ENCODE assay signal across 23 cellular contexts in the genomic region with DNA sequence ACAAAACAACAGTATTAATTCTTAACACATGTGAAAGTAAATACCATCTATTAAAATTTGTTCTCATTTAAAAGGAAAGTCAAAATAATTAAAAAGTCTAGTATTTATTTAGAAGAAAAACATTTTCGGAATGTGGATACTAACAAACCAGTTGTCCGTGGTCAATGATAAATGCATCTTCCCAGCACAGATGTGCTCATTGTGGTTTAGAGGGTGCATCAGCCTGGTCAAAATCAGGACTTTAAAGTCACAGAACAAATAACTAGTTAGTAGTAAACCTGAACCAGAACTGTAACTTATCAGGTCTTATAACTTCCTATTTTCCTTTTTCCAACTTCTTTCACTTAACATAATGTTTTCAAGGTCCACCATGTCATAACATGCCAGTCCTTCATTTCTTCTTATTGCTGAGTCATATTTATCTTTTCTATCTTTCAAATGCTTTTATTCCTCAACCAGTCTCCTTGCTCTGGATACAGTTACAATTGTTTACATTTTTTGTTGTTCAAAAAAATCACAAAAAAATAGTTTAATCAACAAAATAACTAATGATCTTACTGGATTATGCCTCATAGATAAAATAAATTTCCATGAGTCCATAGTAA. TPM values are rescaled to one million over a fixed set of nuclear protein-coding genes. Genes with fewer than 3 reads are reported as not detected.
DNase-seq lines count a peak whose midpoint lies in the region; ATAC-seq and TF ChIP-seq lines count a peak whose summit lies in the region.
"Had no signal": no experiment of that assay in that cellular context is flagged by ENCODE, and none has a peak within 500 bp of the region (broad histone marks: within the 10 kb centered on the region; RNA-seq: fewer than 3 reads in every experiment).

No MANE protein-coding gene starts in this region.

- H3K27me3 Mint-ChIP-seq in HFFc6 (ENCODE audit: insufficient read depth) = no peaks in the 10 kb centered on the region
- no peaks in the 10 kb centered on the region for H3K27me3 Mint-ChIP-seq in activated CD4-positive, alpha-beta T cell treated with anti-CD3 and anti-CD28 coated beads, Interleukin-2, amount 10 ng/mL, durations not matched to agents 7 days and 5 days
- H3K27me3 Mint-ChIP-seq: activated T-cell treated with anti-CD3 and anti-CD28 coated beads, Interleukin-2, amount 50 U/mL, for 24 hours had no signal

- TF ChIP-seq POLR2A in lower leg skin (IDR thresholded peaks at IDR 0.05) = no peak

- H3K4me1 Mint-ChIP-seq in HFFc6 (ENCODE audit: low read depth) = peaks cover 31% of the 10 kb centered on the region
- no peaks in the 10 kb centered on the region for H3K4me1 Mint-ChIP-seq in activated CD4-positive, alpha-beta T cell treated with anti-CD3 and anti-CD28 coated beads, Interleukin-2, amount 10 ng/mL, durations not matched to agents 7 days and 5 days

- peak overlapping the region; percentile 34 for H3K27ac Mint-ChIP-seq in HFFc6
- no peak overlapping the region for H3K27ac Mint-ChIP-seq in activated CD4-positive, alpha-beta T cell treated with anti-CD3 and anti-CD28 coated beads, Interleukin-2, amount 10 ng/mL, durations not matched to agents 7 days and 5 days
- H3K27ac Mint-ChIP-seq: activated T-cell treated with anti-CD3 and anti-CD28 coated beads, Interleukin-2, amount 50 U/mL, for 24 hours had no signal

- POLR2A ChIA-PET in BJ (lab: Charles Lee) = no interaction called here
- POLR2A ChIA-PET in activated CD4-positive, alpha-beta T cell treated with anti-CD3 and anti-CD28 coated beads, Interleukin-2, amount 10 ng/mL, durations not matched to agents 7 days and 5 days (lab: Charles Lee) = no interaction called here

- peaks cover 20% of the 10 kb centered on the region for H3K36me3 Mint-ChIP-seq in HFFc6 (ENCODE audit: low read depth)
- H3K36me3 Mint-ChIP-seq in activated CD4-positive, alpha-beta T cell treated with anti-CD3 and anti-CD28 coated beads, Interleukin-2, amount 10 ng/mL, durations not matched to agents 7 days and 5 days (ENCODE audit: low read depth) = peaks cover 12% of the 10 kb centered on the region

- peak; percentile 39 for DNase-seq in BJ (ENCODE audit: low read depth)
- no peak for DNase-seq in HFFc6
- DNase-seq in astrocyte of the spinal cord (ENCODE audit: low read depth, low spot score) = peak; percentile 4
- peak; percentile 79 for DNase-seq in myocyte (ENCODE audit: low read depth)
- DNase-seq in lower leg skin (ENCODE audit: low spot score in 2 of 2) = no peak
- DNase-seq in activated CD4-positive, alpha-beta T cell treated with anti-CD3 and anti-CD28 coated beads, Interleukin-2, amount 10 ng/mL, durations not matched to agents 7 days and 5 days = no peak
- DNase-seq: activated CD8-positive, alpha-beta T cell treated with anti-CD3 and anti-CD28 coated beads, Interleukin-2, amount 10 ng/mL, durations not matched to agents 7 days and 5 days; activated T-cell treated with anti-CD3 and anti-CD28 coated beads, Interleukin-2, amount 50 U/mL, for 24 hours; effector CD8-positive, alpha-beta T cell; KBM-7; NCI-H1694; NCI-H2171 treated with DMSO at 0.1 percent for 48 hours; NCI-H526; nucleus accumbens; stimulated activated CD4-positive, alpha-beta T cell treated with anti-CD3 and anti-CD28 coated beads, Interleukin-2, amount 100 ng/mL, for 48 hours; stimulated activated naive CD4-positive, alpha-beta T cell; T1000; thyroid gland had no signal

- no peak overlapping the region for H3K4me3 ChIP-seq in BJ (ENCODE audit: low read depth, low read length)
- H3K4me3 ChIP-seq in astrocyte of the spinal cord (ENCODE audit: low read depth, low read length) = no peak overlapping the region
- H3K4me3 ChIP-seq in lower leg skin (ENCODE audit: low read depth, poor library complexity, severe bottlenecking) = no peak overlapping the region
- H3K4me3 ChIP-seq: BLaER1, thyroid gland had no signal

- no peak overlapping the region; the same call in 1 of the 2 replicates for H3K4me3 Mint-ChIP-seq in HFFc6
- no peak overlapping the region for H3K4me3 Mint-ChIP-seq in activated CD4-positive, alpha-beta T cell treated with anti-CD3 and anti-CD28 coated beads, Interleukin-2, amount 10 ng/mL, durations not matched to agents 7 days and 5 days
- H3K4me3 Mint-ChIP-seq: activated CD8-positive, alpha-beta T cell treated with anti-CD3 and anti-CD28 coated beads, Interleukin-2, amount 10 ng/mL, durations not matched to agents 7 days and 5 days; activated T-cell treated with anti-CD3 and anti-CD28 coated beads, Interleukin-2, amount 50 U/mL, for 24 hours had no signal

- WGBS in lower leg skin, 2 donors = 89 to 92% methylated on average over 2 of the region's 2 CpGs

- H3K36me3 ChIP-seq in BJ (ENCODE audit: control insufficient read depth, insufficient read depth, low read length) = peaks cover 9% of the 10 kb centered on the region

- CTCF ChIA-PET in BJ (lab: Yijun Ruan, JAX) = interaction anchor here (0.6 kb wide), 1 partner anchor 1310 kb away, joined by 3 read pairs; no protein-coding TSS in a partner anchor
- CTCF ChIA-PET in activated CD4-positive, alpha-beta T cell treated with anti-CD3 and anti-CD28 coated beads, Interleukin-2, amount 10 ng/mL, durations not matched to agents 7 days and 5 days (lab: Charles Lee) = interaction anchor here (1.1 kb wide), 1 partner anchor 9 kb away, joined by 3 read pairs; no protein-coding TSS in a partner anchor

- no peak for ATAC-seq in GM18907 (IDR thresholded peaks at IDR 0.05; ENCODE audit: unreplicated experiment)
- ATAC-seq: activated CD4-positive, CD25-positive, alpha-beta regulatory T cell treated with anti-CD3 and anti-CD28 coated beads, Interleukin-2, amount 50 U/mL, for 24 hours; activated CD8-positive, alpha-beta T cell treated with anti-CD3 and anti-CD28 coated beads, Interleukin-2, amount 10 ng/mL, durations not matched to agents 7 days and 5 days; activated naive CD4-positive, alpha-beta T cell treated with anti-CD3 and anti-CD28 coated beads, Interleukin-2, amount 50 U/mL, for 72 hours; HCT116 had no signal

- H3K9me3 Mint-ChIP-seq in HFFc6 = no peaks in the 10 kb centered on the region
- H3K9me3 Mint-ChIP-seq in activated CD4-positive, alpha-beta T cell treated with anti-CD3 and anti-CD28 coated beads, Interleukin-2, amount 10 ng/mL, durations not matched to agents 7 days and 5 days = no peaks in the 10 kb centered on the region
- H3K9me3 Mint-ChIP-seq: activated naive CD4-positive, alpha-beta T cell treated with anti-CD3 and anti-CD28 coated beads, Interleukin-2, amount 50 U/mL, for 72 hours; activated T-cell treated with anti-CD3 and anti-CD28 coated beads, Interleukin-2, amount 50 U/mL, for 24 hours had no signal

- in situ Hi-C loops in astrocyte of the spinal cord (cut with HindIII; ENCODE audit: low sequenced_read_pairs) = no loop called here

- TF ChIP-seq CTCF in BJ (IDR thresholded peaks at IDR 0.05; ENCODE audit: insufficient read depth, low read depth, low read length) (no peak), HFFc6 (IDR thresholded peaks at IDR 0.05) (no peak), astrocyte of the spinal cord (IDR thresholded peaks at IDR 0.05; ENCODE audit: low read depth, low read length) (no peak), lower leg skin (IDR thresholded peaks at IDR 0.05) (no peak)

- intact Hi-C loops in lower leg skin (cut with DNase I; ENCODE audit: low total_unique reads) = no loop called here

- H3K27me3 ChIP-seq in BJ (ENCODE audit: control insufficient read depth, insufficient read depth, low read length) = no peaks in the 10 kb centered on the region
- H3K27me3 ChIP-seq: BLaER1, thyroid gland had no signal

RNA-seq across cellular contexts. Expression of a gene that starts 55.8 kb away (rescaled TPM):
- 196 and 242 TPM in 2 replicates for polyA plus RNA-seq in BJ (2011; rRNA removed)
- 65.9 and 131 TPM in 2 replicates for polyA minus RNA-seq in BJ (2011; rRNA and poly(A)+ RNA removed)
- 10 to 100 TPM; 81.3 to 97.1 (median 88.1) TPM for total RNA-seq in HFFc6 (2021; fragmentation: NEBNext Ultra II Directional; extraction: Animal tissue kit (Norgen Biotek cat#: 25700))
- total RNA-seq in myocyte = 15.9 and 34.0 TPM in 2 replicates
- polyA plus RNA-seq in myocyte (2012) = 33.0 TPM
- 100 to 1,000 TPM; 120 to 271 (median 209) TPM for total RNA-seq in lower leg skin
- total RNA-seq in activated CD4-positive, alpha-beta T cell treated with anti-CD3 and anti-CD28 coated beads, Interleukin-2, amount 10 ng/mL, durations not matched to agents 7 days and 5 days = 100 to 1,000 TPM; 126 to 134 TPM

Comparison
In these comparisons a context has a peak if more than half of its experiments do, and no peak if none do; other contexts are left out.
1. DNase-seq: peak in BJ (single experiment), astrocyte of the spinal cord (single experiment) and myocyte (single experiment); none in HFFc6 (single experiment), lower leg skin (0 of 2) and activated CD4-positive, alpha-beta T cell treated with anti-CD3 and anti-CD28 coated beads, Interleukin-2, amount 10 ng/mL, durations not matched to agents 7 days and 5 days (single experiment).